ENCODE assay signal across 19 cellular contexts in the genomic region with DNA sequence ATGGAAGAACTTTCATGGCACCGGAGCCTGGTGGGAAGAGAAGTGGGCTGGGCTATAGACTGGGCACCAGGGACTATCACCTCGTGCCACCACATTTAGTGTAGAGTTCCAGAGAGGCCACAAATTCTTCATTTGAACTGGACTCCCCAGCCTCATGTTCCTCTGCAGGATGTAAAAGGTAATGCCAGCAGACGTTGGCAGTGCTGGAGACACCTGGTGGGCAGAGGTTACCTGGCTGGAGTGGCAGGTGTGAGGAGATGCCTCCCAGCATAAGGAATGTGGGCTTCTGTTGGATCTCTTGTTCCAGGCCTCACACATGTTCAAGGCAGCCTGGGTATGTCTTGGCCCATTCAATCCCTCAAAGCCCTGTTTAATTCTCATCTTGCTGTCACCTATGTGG. TPM values are rescaled to one million over a fixed set of nuclear protein-coding genes. Genes with fewer than 3 reads are reported as not detected.
DNase-seq lines count a peak whose midpoint lies in the region; ATAC-seq and TF ChIP-seq lines count a peak whose summit lies in the region.
"Had no signal": no experiment of that assay in that cellular context is flagged by ENCODE, and none has a peak within 500 bp of the region (broad histone marks: within the 10 kb centered on the region; RNA-seq: fewer than 3 reads in every experiment).

No MANE protein-coding gene starts in this region.

- peaks cover 23% of the 10 kb centered on the region for H3K36me3 Mint-ChIP-seq in WTC11

- H3K27ac Mint-ChIP-seq in WTC11, result no peak overlapping the region
- H3K27ac Mint-ChIP-seq: CD8-positive, alpha-beta memory T cell; H9 had no signal

- POLR2A ChIA-PET in WTC11 (lab: Charles Lee), result no interaction called here

- H3K27me3 Mint-ChIP-seq in WTC11 (ENCODE audit: low read depth), result no peaks in the 10 kb centered on the region
- H3K27me3 Mint-ChIP-seq: CD8-positive, alpha-beta memory T cell had no signal

- H3K4me3 Mint-ChIP-seq in WTC11, result no peak overlapping the region
- H3K4me3 Mint-ChIP-seq: CD8-positive, alpha-beta memory T cell; H9 had no signal

- intact Hi-C loops in left colon (cut with DNase I, micrococcal nuclease), result loop anchor here in 1 of 2 donors (10.0 kb wide), 1 partner anchor 177 kb away; a partner anchor contains a TSS

- CTCF ChIA-PET in WTC11 (lab: Charles Lee), result no interaction called here

- ATAC-seq in WTC11, result peak; percentile 59
- ATAC-seq in left colon, result peak; percentile 33
- no peak for ATAC-seq in HG03045 (IDR thresholded peaks at IDR 0.05; ENCODE audit: unreplicated experiment)
- no peak for ATAC-seq in GM21619 (IDR thresholded peaks at IDR 0.05; ENCODE audit: unreplicated experiment)
- ATAC-seq: Panc1, Right ventricle myocardium inferior had no signal

- TF ChIP-seq CTCF in WTC11 (IDR thresholded peaks at IDR 0.05), result no peak

- DNase-seq in NCI-H146 (lab: John Stamatoyannopoulos, UW) (peak; percentile 14), NCI-H146 treated with DMSO at 0.1 percent for 48 hours (lab: John Stamatoyannopoulos, UW; ENCODE audit: unreplicated experiment) (no peak), HT-29 (ENCODE audit: low spot score) (peak; percentile 39), WTC11 (ENCODE audit: low spot score) (no peak), left colon (no peak), cerebellar cortex (ENCODE audit: low spot score) (no peak)
- DNase-seq: CD8-positive, alpha-beta memory T cell; H9; KG1; NCI-H1092; NCI-H1694; NCI-H2227 treated with DMSO at 0.1 percent for 48 hours; NCI-H526 treated with DMSO at 0.1 percent for 48 hours had no signal

- H3K4me1 Mint-ChIP-seq in WTC11, result peaks cover 23% of the 10 kb centered on the region

- peaks cover 7% of the 10 kb centered on the region for H3K9me3 Mint-ChIP-seq in WTC11

TF ChIP-seq in WTC11, 78 proteins besides CTCF, POLR2A, EP300 and RAD21 (continues in another document):
- TF ChIP-seq PRRX2 (CRISPR knock-in tag; IDR thresholded peaks at IDR 0.05) (no peak), RORB (CRISPR knock-in tag; IDR thresholded peaks at IDR 0.05) (no peak), HMGA2 (CRISPR knock-in tag; IDR thresholded peaks at IDR 0.05) (no peak), JUN (CRISPR knock-in tag; IDR thresholded peaks at IDR 0.05) (no peak)
- TF ChIP-seq, protein P1, sequence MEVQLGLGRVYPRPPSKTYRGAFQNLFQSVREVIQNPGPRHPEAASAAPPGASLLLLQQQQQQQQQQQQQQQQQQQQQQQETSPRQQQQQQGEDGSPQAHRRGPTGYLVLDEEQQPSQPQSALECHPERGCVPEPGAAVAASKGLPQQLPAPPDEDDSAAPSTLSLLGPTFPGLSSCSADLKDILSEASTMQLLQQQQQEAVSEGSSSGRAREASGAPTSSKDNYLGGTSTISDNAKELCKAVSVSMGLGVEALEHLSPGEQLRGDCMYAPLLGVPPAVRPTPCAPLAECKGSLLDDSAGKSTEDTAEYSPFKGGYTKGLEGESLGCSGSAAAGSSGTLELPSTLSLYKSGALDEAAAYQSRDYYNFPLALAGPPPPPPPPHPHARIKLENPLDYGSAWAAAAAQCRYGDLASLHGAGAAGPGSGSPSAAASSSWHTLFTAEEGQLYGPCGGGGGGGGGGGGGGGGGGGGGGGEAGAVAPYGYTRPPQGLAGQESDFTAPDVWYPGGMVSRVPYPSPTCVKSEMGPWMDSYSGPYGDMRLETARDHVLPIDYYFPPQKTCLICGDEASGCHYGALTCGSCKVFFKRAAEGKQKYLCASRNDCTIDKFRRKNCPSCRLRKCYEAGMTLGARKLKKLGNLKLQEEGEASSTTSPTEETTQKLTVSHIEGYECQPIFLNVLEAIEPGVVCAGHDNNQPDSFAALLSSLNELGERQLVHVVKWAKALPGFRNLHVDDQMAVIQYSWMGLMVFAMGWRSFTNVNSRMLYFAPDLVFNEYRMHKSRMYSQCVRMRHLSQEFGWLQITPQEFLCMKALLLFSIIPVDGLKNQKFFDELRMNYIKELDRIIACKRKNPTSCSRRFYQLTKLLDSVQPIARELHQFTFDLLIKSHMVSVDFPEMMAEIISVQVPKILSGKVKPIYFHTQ (CRISPR knock-in tag; IDR thresholded peaks at IDR 0.05), result no peak
- TF ChIP-seq, protein P2, sequence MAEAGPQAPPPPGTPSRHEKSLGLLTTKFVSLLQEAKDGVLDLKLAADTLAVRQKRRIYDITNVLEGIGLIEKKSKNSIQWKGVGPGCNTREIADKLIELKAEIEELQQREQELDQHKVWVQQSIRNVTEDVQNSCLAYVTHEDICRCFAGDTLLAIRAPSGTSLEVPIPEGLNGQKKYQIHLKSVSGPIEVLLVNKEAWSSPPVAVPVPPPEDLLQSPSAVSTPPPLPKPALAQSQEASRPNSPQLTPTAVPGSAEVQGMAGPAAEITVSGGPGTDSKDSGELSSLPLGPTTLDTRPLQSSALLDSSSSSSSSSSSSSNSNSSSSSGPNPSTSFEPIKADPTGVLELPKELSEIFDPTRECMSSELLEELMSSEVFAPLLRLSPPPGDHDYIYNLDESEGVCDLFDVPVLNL (CRISPR knock-in tag; IDR thresholded peaks at IDR 0.05; ENCODE audit: borderline replicate concordance, low read depth), result no peak
- TF ChIP-seq, protein P3, sequence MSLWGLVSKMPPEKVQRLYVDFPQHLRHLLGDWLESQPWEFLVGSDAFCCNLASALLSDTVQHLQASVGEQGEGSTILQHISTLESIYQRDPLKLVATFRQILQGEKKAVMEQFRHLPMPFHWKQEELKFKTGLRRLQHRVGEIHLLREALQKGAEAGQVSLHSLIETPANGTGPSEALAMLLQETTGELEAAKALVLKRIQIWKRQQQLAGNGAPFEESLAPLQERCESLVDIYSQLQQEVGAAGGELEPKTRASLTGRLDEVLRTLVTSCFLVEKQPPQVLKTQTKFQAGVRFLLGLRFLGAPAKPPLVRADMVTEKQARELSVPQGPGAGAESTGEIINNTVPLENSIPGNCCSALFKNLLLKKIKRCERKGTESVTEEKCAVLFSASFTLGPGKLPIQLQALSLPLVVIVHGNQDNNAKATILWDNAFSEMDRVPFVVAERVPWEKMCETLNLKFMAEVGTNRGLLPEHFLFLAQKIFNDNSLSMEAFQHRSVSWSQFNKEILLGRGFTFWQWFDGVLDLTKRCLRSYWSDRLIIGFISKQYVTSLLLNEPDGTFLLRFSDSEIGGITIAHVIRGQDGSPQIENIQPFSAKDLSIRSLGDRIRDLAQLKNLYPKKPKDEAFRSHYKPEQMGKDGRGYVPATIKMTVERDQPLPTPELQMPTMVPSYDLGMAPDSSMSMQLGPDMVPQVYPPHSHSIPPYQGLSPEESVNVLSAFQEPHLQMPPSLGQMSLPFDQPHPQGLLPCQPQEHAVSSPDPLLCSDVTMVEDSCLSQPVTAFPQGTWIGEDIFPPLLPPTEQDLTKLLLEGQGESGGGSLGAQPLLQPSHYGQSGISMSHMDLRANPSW (CRISPR knock-in tag; conservative IDR thresholded peaks at IDR 0.05; ENCODE audit: low read depth), result no peak
- TF ChIP-seq, protein P4, sequence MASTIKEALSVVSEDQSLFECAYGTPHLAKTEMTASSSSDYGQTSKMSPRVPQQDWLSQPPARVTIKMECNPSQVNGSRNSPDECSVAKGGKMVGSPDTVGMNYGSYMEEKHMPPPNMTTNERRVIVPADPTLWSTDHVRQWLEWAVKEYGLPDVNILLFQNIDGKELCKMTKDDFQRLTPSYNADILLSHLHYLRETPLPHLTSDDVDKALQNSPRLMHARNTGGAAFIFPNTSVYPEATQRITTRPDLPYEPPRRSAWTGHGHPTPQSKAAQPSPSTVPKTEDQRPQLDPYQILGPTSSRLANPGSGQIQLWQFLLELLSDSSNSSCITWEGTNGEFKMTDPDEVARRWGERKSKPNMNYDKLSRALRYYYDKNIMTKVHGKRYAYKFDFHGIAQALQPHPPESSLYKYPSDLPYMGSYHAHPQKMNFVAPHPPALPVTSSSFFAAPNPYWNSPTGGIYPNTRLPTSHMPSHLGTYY (CRISPR knock-in tag; IDR thresholded peaks at IDR 0.05), result no peak
- TF ChIP-seq, protein P5, sequence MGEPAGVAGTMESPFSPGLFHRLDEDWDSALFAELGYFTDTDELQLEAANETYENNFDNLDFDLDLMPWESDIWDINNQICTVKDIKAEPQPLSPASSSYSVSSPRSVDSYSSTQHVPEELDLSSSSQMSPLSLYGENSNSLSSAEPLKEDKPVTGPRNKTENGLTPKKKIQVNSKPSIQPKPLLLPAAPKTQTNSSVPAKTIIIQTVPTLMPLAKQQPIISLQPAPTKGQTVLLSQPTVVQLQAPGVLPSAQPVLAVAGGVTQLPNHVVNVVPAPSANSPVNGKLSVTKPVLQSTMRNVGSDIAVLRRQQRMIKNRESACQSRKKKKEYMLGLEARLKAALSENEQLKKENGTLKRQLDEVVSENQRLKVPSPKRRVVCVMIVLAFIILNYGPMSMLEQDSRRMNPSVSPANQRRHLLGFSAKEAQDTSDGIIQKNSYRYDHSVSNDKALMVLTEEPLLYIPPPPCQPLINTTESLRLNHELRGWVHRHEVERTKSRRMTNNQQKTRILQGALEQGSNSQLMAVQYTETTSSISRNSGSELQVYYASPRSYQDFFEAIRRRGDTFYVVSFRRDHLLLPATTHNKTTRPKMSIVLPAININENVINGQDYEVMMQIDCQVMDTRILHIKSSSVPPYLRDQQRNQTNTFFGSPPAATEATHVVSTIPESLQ (CRISPR knock-in tag; IDR thresholded peaks at IDR 0.05), result no peak
- TF ChIP-seq, protein P6, sequence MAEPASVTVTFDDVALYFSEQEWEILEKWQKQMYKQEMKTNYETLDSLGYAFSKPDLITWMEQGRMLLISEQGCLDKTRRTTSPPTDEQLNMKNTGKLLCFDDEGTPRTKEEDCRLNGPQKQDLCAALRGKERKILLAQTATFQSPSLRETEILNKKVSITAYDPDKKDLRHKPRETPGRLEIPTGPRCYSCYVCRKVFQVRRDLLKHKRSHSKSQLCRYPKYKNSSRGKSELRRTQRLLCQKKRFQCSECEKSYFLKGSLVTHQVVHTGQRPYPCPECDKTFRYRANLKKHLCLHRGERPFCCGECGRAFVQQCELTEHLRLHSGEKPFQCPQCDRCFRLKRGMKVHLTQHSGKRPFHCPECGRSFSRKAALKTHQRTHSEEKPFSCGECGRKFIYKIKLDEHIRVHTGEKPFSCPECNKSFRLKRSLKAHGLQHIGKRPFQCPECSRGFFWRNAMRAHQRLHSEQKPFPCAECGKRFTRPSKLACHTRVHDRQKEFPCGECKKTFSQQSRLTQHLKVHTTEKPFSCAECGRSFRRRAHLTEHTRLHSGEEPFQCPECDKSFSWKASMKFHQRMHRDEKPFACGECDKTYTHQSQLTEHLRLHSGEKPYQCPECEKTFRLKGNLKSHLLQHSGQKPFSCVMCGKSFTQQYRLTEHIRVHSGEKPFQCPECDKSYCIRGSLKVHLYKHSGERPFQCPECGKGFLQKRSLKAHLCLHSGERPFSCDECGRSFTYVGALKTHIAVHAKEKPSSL (CRISPR knock-in tag; conservative IDR thresholded peaks at IDR 0.05), result no peak

RNA-seq across cellular contexts. Expression of a gene that starts 35.2 kb away (rescaled TPM):
- total RNA-seq in HT-29 (2014; rRNA removed; shearing (Covaris generic)), result not detected in 2 replicates
- total RNA-seq in WTC11 (2021), result not detected in 3 replicates
- not detected for total RNA-seq in left colon
- total RNA-seq: A172; CD8-positive, alpha-beta memory T cell; H9; MCF 10A; Right ventricle myocardium inferior had no signal

RNA-seq across cellular contexts. Expression of a gene that starts 51.3 kb away (rescaled TPM):
- total RNA-seq in HT-29 (2014; rRNA removed; shearing (Covaris generic)), result not detected in 2 replicates
- not detected in 3 replicates for total RNA-seq in WTC11 (2021)
- total RNA-seq in left colon, result not detected
- total RNA-seq: A172; CD8-positive, alpha-beta memory T cell; H9; MCF 10A; Right ventricle myocardium inferior had no signal

Comparison
In these comparisons a context has a peak if more than half of its experiments do, and no peak if none do; other contexts are left out.
1. DNase-seq: peak in NCI-H146 (single experiment) and HT-29 (single experiment); none in NCI-H146 treated with DMSO at 0.1 percent for 48 hours (single experiment), WTC11 (single experiment), left colon (0 of 2) and cerebellar cortex (single experiment).
2. ATAC-seq: peak in WTC11 (single experiment) and left colon (single experiment); none in HG03045 (single experiment) and GM21619 (single experiment).